ENCODE assay signal across 7 cellular contexts in the genomic region with DNA sequence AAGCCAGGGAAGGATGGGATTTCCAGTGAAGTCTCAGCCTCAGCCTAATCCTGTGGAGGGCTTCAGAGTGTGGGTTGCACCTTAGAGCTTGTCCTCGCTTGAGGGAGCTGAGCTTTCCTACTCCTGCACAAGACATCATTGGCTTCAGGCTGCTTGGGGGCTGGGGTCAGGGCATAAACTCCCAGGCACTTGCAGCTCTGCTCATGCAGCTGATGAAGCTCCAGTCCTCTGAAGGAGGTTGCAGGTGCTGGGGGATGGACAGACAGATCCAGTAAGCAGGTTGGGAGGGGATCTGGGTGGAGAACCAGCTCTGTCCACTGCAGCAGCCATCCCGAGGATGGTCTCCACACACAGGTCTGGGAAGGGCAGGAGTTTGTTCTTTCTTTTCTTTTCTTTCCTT.
"Had no signal": no experiment of that assay in that cellular context is flagged by ENCODE, and none has a peak within 500 bp of the region (broad histone marks: within the 10 kb centered on the region; RNA-seq: fewer than 3 reads in every experiment).

No MANE protein-coding gene starts in this region.

- H3K9ac ChIP-seq: GM23248 had no signal

- H3K36me3 Mint-ChIP-seq: IgD-negative memory B cell had no signal

- H2AFZ ChIP-seq: GM23248 had no signal

- H3K9me3 ChIP-seq: HAP-1 had no signal

- DNase-seq: GM23248, GOT3, H7, HFFc6 had no signal

- H3K4me3 Mint-ChIP-seq: HFFc6, IgD-negative memory B cell had no signal

- H3K27ac ChIP-seq: GM23248, HL-60 had no signal

- H3K4me1 ChIP-seq: HAP-1 had no signal

- H3K36me3 ChIP-seq: HAP-1 had no signal

- H3K4me3 ChIP-seq: GM23248, HAP-1 had no signal

- H3K9me3 Mint-ChIP-seq: HFFc6, IgD-negative memory B cell had no signal

- H3K27ac Mint-ChIP-seq: HFFc6, IgD-negative memory B cell had no signal
